ENCODE assay signal across 12 cellular contexts in genomic region chr22:31968022-31968421, GRCh38. TPM values are rescaled to one million over a fixed set of nuclear protein-coding genes. Genes with fewer than 3 reads are reported as not detected.
DNase-seq lines count a peak whose midpoint lies in the region; ATAC-seq lines count a peak whose summit lies in the region.
"Had no signal": no experiment of that assay in that cellular context is flagged by ENCODE, and none has a peak within 500 bp of the region (broad histone marks: within the 10 kb centered on the region; RNA-seq: fewer than 3 reads in every experiment).

No MANE protein-coding gene starts in this region.

- no peak overlapping the region for H3K4me3 ChIP-seq in neuronal stem cell (ENCODE audit: low read length in 2 of 2)
- H3K4me3 ChIP-seq: GM12878, GM23338 had no signal

- H3K27ac ChIP-seq in neuronal stem cell (replicated peaks; ENCODE audit: low read length), result no peak overlapping the region

- no peaks in the 10 kb centered on the region for H3K9me3 ChIP-seq in neuronal stem cell (replicated peaks in 1 of 2; ENCODE audit: control insufficient read depth in 2 of 2, insufficient read depth in 1 of 2, low read depth in 1 of 2, low read length in 2 of 2)
- H3K9me3 ChIP-seq: Caco-2 had no signal

- no peak overlapping the region for H3K23ac ChIP-seq in neuronal stem cell (ENCODE audit: low read depth, low read length, poor library complexity)

- H2BK12ac ChIP-seq in neuronal stem cell (ENCODE audit: low read length), result peak overlapping the region; percentile 22

- H2BK120ac ChIP-seq in neuronal stem cell (ENCODE audit: low read depth, low read length), result no peak overlapping the region

- no peaks in the 10 kb centered on the region for H3K36me3 ChIP-seq in neuronal stem cell (replicated peaks in 1 of 2; ENCODE audit: control insufficient read depth in 2 of 2, insufficient read depth in 2 of 2, low read length in 2 of 2)

- peaks cover 2 to 11% of the 10 kb centered on the region in 2 donors for H3K4me1 ChIP-seq in neuronal stem cell (ENCODE audit: control insufficient read depth in 2 of 2, insufficient read depth in 1 of 2, low read depth in 1 of 2, low read length in 2 of 2)
- H3K4me1 ChIP-seq: Caco-2 had no signal

- no peak overlapping the region for H2AK5ac ChIP-seq in neuronal stem cell (ENCODE audit: low read depth, low read length)

- no peak overlapping the region for H2BK5ac ChIP-seq in neuronal stem cell (ENCODE audit: low read length)

- H3K14ac ChIP-seq in neuronal stem cell (ENCODE audit: low read length), result no peak overlapping the region

- DNase-seq in Ammon's horn (ENCODE audit: low spot score) (peak; percentile 62), NCI-H1694 treated with DMSO at 0.1 percent for 48 hours (lab: John Stamatoyannopoulos, UW) (peak; percentile 52), NCI-H69 (lab: John Stamatoyannopoulos, UW) (peak; percentile 27), neuronal stem cell (ENCODE audit: low spot score) (no peak), NCI-H526 treated with DMSO at 0.1 percent for 48 hours (lab: John Stamatoyannopoulos, UW) (no peak)
- DNase-seq: Caco-2; CD8-positive, alpha-beta T cell; H7 had no signal

- no peaks in the 10 kb centered on the region for H3K79me1 ChIP-seq in neuronal stem cell (ENCODE audit: low read depth, low read length)

- no peak overlapping the region for H2AFZ ChIP-seq in neuronal stem cell (ENCODE audit: low read length)
- H2AFZ ChIP-seq: GM23338 had no signal

- no CpG with 5 or more reads among the region's 9 CpGs for WGBS in neuronal stem cell (ENCODE audit: extremely low coverage in 2 of 2, insufficient read length in 2 of 2, insufficient replicate concordance in 1 of 2), 2 donors

- H3K27me3 ChIP-seq in neuronal stem cell (ENCODE audit: control insufficient read depth in 3 of 3, insufficient read depth in 3 of 3, low read depth in 1 of 3, low read length in 3 of 3), result peaks cover 0 to 5% (median 3%) of the 10 kb centered on the region in 3 experiments

- H4K91ac ChIP-seq in neuronal stem cell (ENCODE audit: low read depth, low read length, poor library complexity), result no peak overlapping the region

- no peak overlapping the region for H2BK15ac ChIP-seq in neuronal stem cell (ENCODE audit: low read length)

- H4K8ac ChIP-seq in neuronal stem cell (ENCODE audit: low read depth, low read length), result no peak overlapping the region

- H3K4ac ChIP-seq in neuronal stem cell (ENCODE audit: low read length), result no peak overlapping the region

- H3K4me2 ChIP-seq in neuronal stem cell (ENCODE audit: insufficient read depth, low read length, poor library complexity, severe bottlenecking), result no peak overlapping the region
- H3K4me2 ChIP-seq: GM23338 had no signal

- no peak overlapping the region for H3K18ac ChIP-seq in neuronal stem cell (ENCODE audit: low read length)

- no peak for ATAC-seq in HG03432 (IDR thresholded peaks at IDR 0.05; ENCODE audit: unreplicated experiment)
- no peak for ATAC-seq in GM19328 (IDR thresholded peaks at IDR 0.05; ENCODE audit: unreplicated experiment)
- ATAC-seq: CD8-positive, alpha-beta T cell; GM12878; GM23338 had no signal

- no peak overlapping the region for H3K9ac ChIP-seq in neuronal stem cell (ENCODE audit: low read depth, low read length, poor library complexity)

RNA-seq across cellular contexts. Expression of gene YWHAH, which starts 23.7 kb away (rescaled TPM):
- polyA plus RNA-seq in neuronal stem cell (2013, experiment 1 of 2), result 100.0 TPM
- 101 TPM for polyA plus RNA-seq in neuronal stem cell (2013, experiment 2 of 2)

Comparison
In these comparisons a context has a peak if more than half of its experiments do, and no peak if none do; other contexts are left out.
1. DNase-seq: peak in Ammon's horn (single experiment), NCI-H1694 treated with DMSO at 0.1 percent for 48 hours (single experiment) and NCI-H69 (single experiment); none in neuronal stem cell (single experiment) and NCI-H526 treated with DMSO at 0.1 percent for 48 hours (single experiment).